18 cellular contexts compared by ENCODE assay signal in the genomic region with DNA sequence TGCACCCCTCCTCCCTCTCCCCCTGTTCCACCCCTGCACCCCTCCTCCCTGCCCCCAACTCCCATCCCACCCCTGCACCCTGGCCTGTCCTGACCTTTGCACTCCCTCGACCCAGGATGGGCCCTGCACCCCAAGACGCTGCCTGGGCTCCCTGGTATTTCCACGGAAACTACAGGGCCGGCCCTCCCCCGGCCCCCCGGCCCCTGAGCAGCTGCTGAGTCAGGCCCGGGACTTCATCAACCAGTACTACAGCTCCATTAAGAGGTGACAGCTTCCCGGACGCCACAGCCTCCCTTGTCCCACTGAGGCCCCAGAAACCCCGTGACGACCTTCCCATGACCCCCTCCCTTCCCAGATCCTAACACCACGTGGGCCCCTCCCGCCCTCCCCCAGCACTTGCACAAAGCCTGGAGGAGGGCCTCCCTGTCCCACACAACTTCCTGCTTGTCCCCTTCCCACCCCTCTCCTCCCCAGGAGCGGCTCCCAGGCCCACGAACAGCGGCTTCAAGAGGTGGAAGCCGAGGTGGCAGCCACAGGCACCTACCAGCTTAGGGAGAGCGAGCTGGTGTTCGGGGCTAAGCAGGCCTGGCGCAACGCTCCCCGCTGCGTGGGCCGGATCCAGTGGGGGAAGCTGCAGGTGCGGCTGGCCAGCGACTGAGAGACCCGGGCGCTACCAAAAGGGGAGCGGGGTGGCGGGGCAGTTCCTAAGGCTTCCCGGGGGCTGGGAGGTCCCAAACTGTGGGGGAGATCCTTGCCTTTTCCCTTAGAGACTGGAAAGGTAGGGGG. TPM values are rescaled to one million over a fixed set of nuclear protein-coding genes. Genes with fewer than 3 reads are reported as not detected.
DNase-seq lines count a peak whose midpoint lies in the region; ATAC-seq and TF ChIP-seq lines count a peak whose summit lies in the region.
"Had no signal": no experiment of that assay in that cellular context is flagged by ENCODE, and none has a peak within 500 bp of the region (broad histone marks: within the 10 kb centered on the region; RNA-seq: fewer than 3 reads in every experiment).

No MANE protein-coding gene starts in this region.

- no peak overlapping the region for H2BK20ac ChIP-seq in IMR-90 (ENCODE audit: low read depth, low read length)

- H4K20me1 ChIP-seq in IMR-90 (ENCODE audit: insufficient read depth, low read length) = no peaks in the 10 kb centered on the region
- H4K20me1 ChIP-seq in smooth muscle cell (ENCODE audit: low read depth) = no peaks in the 10 kb centered on the region

- dilution Hi-C loops in IMR-90 (cut with HindIII; ENCODE audit: low sequenced_read_pairs, unreplicated experiment) = no loop called here

- no peaks in the 10 kb centered on the region for H3K36me3 ChIP-seq in cardiac muscle cell
- H3K36me3 ChIP-seq in IMR-90 (ENCODE audit: control insufficient read depth, insufficient read depth, low read length) = no peaks in the 10 kb centered on the region
- H3K36me3 ChIP-seq in neuronal stem cell (replicated peaks in 1 of 2; ENCODE audit: control insufficient read depth in 2 of 2, insufficient read depth in 2 of 2, low read length in 2 of 2) = peaks cover 0 to 3% of the 10 kb centered on the region in 2 donors
- no peaks in the 10 kb centered on the region for H3K36me3 ChIP-seq in smooth muscle cell (ENCODE audit: low read depth)
- H3K36me3 ChIP-seq: transverse colon had no signal

- H3K4me3 Mint-ChIP-seq in dendritic cell treated with granulocyte-macrophage colony-stimulating factor and Interleukin-4, amounts not matched to agents 40 ng/mL and 50 ng/mL, for 4 days = peak overlapping the region; percentile 50
- H3K4me3 Mint-ChIP-seq: IgD-negative memory B cell had no signal

- H2AK5ac ChIP-seq in IMR-90 (ENCODE audit: low read depth, low read length) (no peak overlapping the region), neuronal stem cell (ENCODE audit: low read depth, low read length) (peak overlapping the region; percentile 94)

- H3K79me2 ChIP-seq in smooth muscle cell (ENCODE audit: low read depth) = no peaks in the 10 kb centered on the region

- no peak for TF ChIP-seq POLR2A in IMR-90 (IDR thresholded peaks at IDR 0.05; ENCODE audit: low read depth, low read length)

- no peak overlapping the region for H3K27ac Mint-ChIP-seq in dendritic cell treated with granulocyte-macrophage colony-stimulating factor and Interleukin-4, amounts not matched to agents 40 ng/mL and 50 ng/mL, for 4 days
- H3K27ac Mint-ChIP-seq: IgD-negative memory B cell had no signal

- intact Hi-C loops in Right ventricle myocardium inferior (cut with DNase I) (no loop called here), IMR-90 (cut with micrococcal nuclease) (no loop called here)
- intact Hi-C loops in dendritic cell treated with granulocyte-macrophage colony-stimulating factor and Interleukin-4, amounts not matched to agents 40 ng/mL and 50 ng/mL, for 4 days (cut with micrococcal nuclease) = no loop called here

- no peak overlapping the region for H2AK9ac ChIP-seq in IMR-90 (replicated peaks; ENCODE audit: low read depth, low read length, poor library complexity)

- H3K4ac ChIP-seq in IMR-90 (ENCODE audit: low read depth, low read length) (no peak overlapping the region), neuronal stem cell (ENCODE audit: low read length) (peak overlapping the region; percentile 80)

- H4K5ac ChIP-seq in IMR-90 (ENCODE audit: low read depth, low read length) = no peak overlapping the region; the same call in 1 of the 2 replicates

- no peak overlapping the region for H3K23ac ChIP-seq in IMR-90 (ENCODE audit: low read depth, low read length)
- H3K23ac ChIP-seq in neuronal stem cell (ENCODE audit: low read depth, low read length, poor library complexity) = peak overlapping the region; percentile 92

- H2AFZ ChIP-seq in IMR-90 (replicated peaks; ENCODE audit: low read length, poor library complexity) (peak overlapping the region; percentile 43), neuronal stem cell (ENCODE audit: low read length) (peak overlapping the region; percentile 82), smooth muscle cell (ENCODE audit: low read depth) (no peak overlapping the region)

- POLR2A ChIA-PET in IMR-90 (lab: Charles Lee; ENCODE audit: unreplicated experiment) = no interaction called here

- peak overlapping the region; percentile 88 for H2BK12ac ChIP-seq in neuronal stem cell (ENCODE audit: low read length)

- H4K8ac ChIP-seq in IMR-90 (ENCODE audit: low read depth in 2 of 2, low read length in 2 of 2) (no peak overlapping the region), neuronal stem cell (ENCODE audit: low read depth, low read length) (no peak overlapping the region)

- H3K36me3 Mint-ChIP-seq in dendritic cell treated with granulocyte-macrophage colony-stimulating factor and Interleukin-4, amounts not matched to agents 40 ng/mL and 50 ng/mL, for 4 days (ENCODE audit: low read depth) = no peaks in the 10 kb centered on the region
- H3K36me3 Mint-ChIP-seq: IgD-negative memory B cell had no signal

- TF ChIP-seq CTCF in cardiac muscle cell (IDR thresholded peaks at IDR 0.05; ENCODE audit: low read depth, low read length) (no peak), IMR-90 (conservative IDR thresholded peaks at IDR 0.05; ENCODE audit: low read depth, low read length) (no peak), smooth muscle cell (IDR thresholded peaks at IDR 0.05; ENCODE audit: borderline replicate concordance, insufficient read depth, poor library complexity, severe bottlenecking) (no peak)

- H3K4me1 Mint-ChIP-seq in dendritic cell treated with granulocyte-macrophage colony-stimulating factor and Interleukin-4, amounts not matched to agents 40 ng/mL and 50 ng/mL, for 4 days (ENCODE audit: low read depth) = peaks cover 48% of the 10 kb centered on the region

- H3K4me1 ChIP-seq in cardiac muscle cell (ENCODE audit: low read depth) = peaks cover 31% of the 10 kb centered on the region
- peaks cover 4% of the 10 kb centered on the region; the same call in 1 of the 2 replicates for H3K4me1 ChIP-seq in IMR-90 (ENCODE audit: control insufficient read depth, insufficient read depth, low read length)
- H3K4me1 ChIP-seq in neuronal stem cell (ENCODE audit: control insufficient read depth in 2 of 2, insufficient read depth in 1 of 2, low read depth in 1 of 2, low read length in 2 of 2) = peaks cover 15 to 29% of the 10 kb centered on the region in 2 donors
- peaks cover 6% of the 10 kb centered on the region for H3K4me1 ChIP-seq in smooth muscle cell (ENCODE audit: low read depth)

- H3K56ac ChIP-seq in IMR-90 (ENCODE audit: extremely low read depth, insufficient read depth, low read length) = no peak overlapping the region

- H3K9me3 Mint-ChIP-seq in dendritic cell treated with granulocyte-macrophage colony-stimulating factor and Interleukin-4, amounts not matched to agents 40 ng/mL and 50 ng/mL, for 4 days = peaks cover 1% of the 10 kb centered on the region
- H3K9me3 Mint-ChIP-seq: IgD-negative memory B cell had no signal

- H2BK5ac ChIP-seq in IMR-90 (ENCODE audit: low read depth, low read length, poor library complexity, severe bottlenecking) = no peak overlapping the region
- H2BK5ac ChIP-seq in neuronal stem cell (ENCODE audit: low read length) = peak overlapping the region; percentile 78

- no peak for ATAC-seq in Right ventricle myocardium inferior
- ATAC-seq in IMR-90 (ENCODE audit: low read depth) = no peak
- ATAC-seq: left cardiac atrium had no signal

- H4K91ac ChIP-seq in IMR-90 (ENCODE audit: insufficient read depth, low read depth, low read length) (no peak overlapping the region), neuronal stem cell (ENCODE audit: low read depth, low read length, poor library complexity) (no peak overlapping the region)

- 37% methylated on average over 16 of the region's 31 CpGs; no CpG with 5 or more reads in 1 of the 2 experiments for WGBS in IMR-90 (ENCODE audit: extremely low coverage in 2 of 2, insufficient read length in 1 of 2), 2 experiments
- WGBS in neuronal stem cell (ENCODE audit: extremely low coverage in 2 of 2, insufficient read length in 2 of 2, insufficient replicate concordance in 1 of 2), 2 donors = no CpG with 5 or more reads among the region's 31 CpGs
- WGBS in smooth muscle cell (ENCODE audit: low lambda C conversion rate) = 74% methylated on average over 25 of the region's 31 CpGs

- H3K27me3 Mint-ChIP-seq in dendritic cell treated with granulocyte-macrophage colony-stimulating factor and Interleukin-4, amounts not matched to agents 40 ng/mL and 50 ng/mL, for 4 days = peaks cover 42% of the 10 kb centered on the region

- no peak for TF ChIP-seq RAD21 in IMR-90 (IDR thresholded peaks at IDR 0.05; ENCODE audit: low read length)

- no peaks in the 10 kb centered on the region for H3K9me3 ChIP-seq in cardiac muscle cell (ENCODE audit: low read depth)
- no peaks in the 10 kb centered on the region for H3K9me3 ChIP-seq in IMR-90 (ENCODE audit: control insufficient read depth, insufficient read depth, low read length)
- peaks cover under 1% of the 10 kb centered on the region in 2 donors for H3K9me3 ChIP-seq in neuronal stem cell (replicated peaks in 1 of 2; ENCODE audit: control insufficient read depth in 2 of 2, insufficient read depth in 1 of 2, low read depth in 1 of 2, low read length in 2 of 2)
- no peaks in the 10 kb centered on the region for H3K9me3 ChIP-seq in smooth muscle cell (replicated peaks; ENCODE audit: low read depth)
- H3K9me3 ChIP-seq: transverse colon had no signal

- H3F3A ChIP-seq in smooth muscle cell (ENCODE audit: low read depth) = no peaks in the 10 kb centered on the region

- H2BK120ac ChIP-seq in IMR-90 (ENCODE audit: low read depth, low read length) (no peak overlapping the region), neuronal stem cell (ENCODE audit: low read depth, low read length) (no peak overlapping the region)

- DNase-seq in cardiac muscle cell (ENCODE audit: low read depth in 1 of 2, low spot score in 1 of 2) (no peak), Right ventricle myocardium inferior (ENCODE audit: missing footprints) (no peak), IMR-90 (no peak), neuronal stem cell (ENCODE audit: low spot score) (no peak), smooth muscle cell (lab: John Stamatoyannopoulos, UW; ENCODE audit: unreplicated experiment) (no peak), ACHN (no peak)
- DNase-seq in stimulated activated naive CD4-positive, alpha-beta T cell treated with Interleukin-2 at 50 U/mL for 16 hours (lab: John Stamatoyannopoulos, UW) = no peak
- DNase-seq: activated CD8-positive, alpha-beta memory T cell treated with anti-CD3 and anti-CD28 coated beads for 24 hours; activated effector memory CD4-positive, alpha-beta T cell treated with Interleukin-2 at 50 U/mL for 16 hours; aorta; left cardiac atrium; NCI-H1048; NCI-H2107; NCI-H526 treated with DMSO at 0.1 percent for 48 hours; posterior cingulate gyrus; transverse colon had no signal

- no TSS peak for BruUV-seq in IMR-90 (replicated peaks; lab: Mats Ljungman, UMichigan)

- no peaks in the 10 kb centered on the region for H3K9me1 ChIP-seq in IMR-90 (ENCODE audit: insufficient read depth, low read length)

- CTCF ChIA-PET in IMR-90 (lab: Yijun Ruan, JAX) = no interaction called here

- H3K4me3 ChIP-seq in cardiac muscle cell (no peak overlapping the region), IMR-90 (ENCODE audit: insufficient read depth, low read depth, low read length) (no peak overlapping the region), neuronal stem cell (ENCODE audit: low read length in 2 of 2) (no peak overlapping the region), smooth muscle cell (no peak overlapping the region)
- H3K4me3 ChIP-seq: transverse colon had no signal

- H3K27ac ChIP-seq in cardiac muscle cell (peak overlapping the region; percentile 77), IMR-90 (ENCODE audit: insufficient read depth, low read length) (no peak overlapping the region), neuronal stem cell (replicated peaks; ENCODE audit: low read length) (no peak overlapping the region), smooth muscle cell (ENCODE audit: low read depth) (no peak overlapping the region)
- H3K27ac ChIP-seq: transverse colon had no signal

- H3K79me1 ChIP-seq in IMR-90 (ENCODE audit: low read depth in 1 of 2, low read length in 2 of 2) = no peaks in the 10 kb centered on the region
- H3K79me1 ChIP-seq in neuronal stem cell (ENCODE audit: low read depth, low read length) = no peaks in the 10 kb centered on the region

- H2BK15ac ChIP-seq in IMR-90 (ENCODE audit: low read depth, low read length) (no peak overlapping the region), neuronal stem cell (ENCODE audit: low read length) (peak overlapping the region; percentile 82)

- H3K14ac ChIP-seq in IMR-90 (replicated peaks; ENCODE audit: low read depth, low read length) (no peak overlapping the region), neuronal stem cell (ENCODE audit: low read length) (peak overlapping the region; percentile 86)

- H3K9ac ChIP-seq in IMR-90 (ENCODE audit: low read depth, low read length) (no peak overlapping the region), neuronal stem cell (ENCODE audit: low read depth, low read length, poor library complexity) (peak overlapping the region; percentile 75), smooth muscle cell (ENCODE audit: low read depth) (no peak overlapping the region)

- H3K4me2 ChIP-seq in IMR-90 (ENCODE audit: low read depth, low read length) (no peak overlapping the region), neuronal stem cell (ENCODE audit: insufficient read depth, low read length, poor library complexity, severe bottlenecking) (no peak overlapping the region), smooth muscle cell (no peak overlapping the region)

- in situ Hi-C loops in IMR-90 (cut with MboI; ENCODE audit: low sequenced_read_pairs) = loop anchor here (25.0 kb wide), 1 partner anchor 584 kb away; a partner anchor contains a TSS
- in situ Hi-C loops in ACHN (cut with HindIII; ENCODE audit: low pct_ligation_motif_present, low pct_unique_long_range_greater_than_20kb, low sequenced_read_pairs) = no loop called here

- H3K27me3 ChIP-seq in cardiac muscle cell (no peaks in the 10 kb centered on the region), IMR-90 (ENCODE audit: control insufficient read depth, insufficient read depth, low read length) (peaks cover 7% of the 10 kb centered on the region), neuronal stem cell (ENCODE audit: control insufficient read depth in 3 of 3, insufficient read depth in 3 of 3, low read depth in 1 of 3, low read length in 3 of 3) (no peaks in the 10 kb centered on the region), smooth muscle cell (ENCODE audit: low read depth) (no peaks in the 10 kb centered on the region)

- H3K18ac ChIP-seq in IMR-90 (ENCODE audit: low read depth, low read length) = no peak overlapping the region
- H3K18ac ChIP-seq in neuronal stem cell (ENCODE audit: low read length) = peak overlapping the region; percentile 96

RNA-seq across cellular contexts. Expression of gene NOS3, which starts 5.7 kb away (rescaled TPM):
- total RNA-seq in cardiac muscle cell (19.7 and 20.3 TPM in 2 replicates), Right ventricle myocardium inferior (19.4 TPM), IMR-90 (2012; rRNA removed) (0.28 and 0.72 TPM in 2 replicates), smooth muscle cell (3.4 and 6.2 TPM in 2 replicates)
- polyA plus RNA-seq in cardiac muscle cell (13.1 and 16.3 TPM in 2 replicates), IMR-90 (2012; rRNA removed) (2.0 and 2.9 TPM in 2 replicates), smooth muscle cell (7.8 and 11.7 TPM in 2 replicates)
- polyA plus RNA-seq in IMR-90 (2012; cell fraction: cytosol; rRNA removed) = 1.2 and 1.9 TPM in 2 replicates
- polyA plus RNA-seq in IMR-90 (2012; cell fraction: nucleus; rRNA removed; ENCODE audit: low replicate concordance) = 1.0 and 3.3 TPM in 2 replicates
- polyA plus RNA-seq in neuronal stem cell (2013, experiment 1 of 2) = 5.4 TPM
- polyA plus RNA-seq in neuronal stem cell (2013, experiment 2 of 2) = 5.6 TPM

RNA-seq across cellular contexts. Expression of gene KCNH2, which starts 18.4 kb away (rescaled TPM):
- 91.5 and 110 TPM in 2 replicates for total RNA-seq in cardiac muscle cell
- 48.0 and 64.2 TPM in 2 replicates for polyA plus RNA-seq in cardiac muscle cell
- 97.3 TPM for total RNA-seq in Right ventricle myocardium inferior
- total RNA-seq in IMR-90 (2012; rRNA removed) = 0.56 and 0.90 TPM in 2 replicates
- 1.6 and 2.1 TPM in 2 replicates for polyA plus RNA-seq in IMR-90 (2012; rRNA removed)
- polyA plus RNA-seq in IMR-90 (2012; cell fraction: cytosol; rRNA removed) = 0.74 and 2.5 TPM in 2 replicates
- 1.2 and 2.0 TPM in 2 replicates for polyA plus RNA-seq in IMR-90 (2012; cell fraction: nucleus; rRNA removed; ENCODE audit: low replicate concordance)
- 9.1 TPM for polyA plus RNA-seq in neuronal stem cell (2013, experiment 1 of 2)
- 9.1 TPM for polyA plus RNA-seq in neuronal stem cell (2013, experiment 2 of 2)
- 12.9 and 13.3 TPM in 2 replicates for total RNA-seq in smooth muscle cell
- 32.1 and 37.7 TPM in 2 replicates for polyA plus RNA-seq in smooth muscle cell

RNA-seq across cellular contexts. Expression of gene ATG9B, which starts 27.8 kb away (rescaled TPM):
- 7.1 and 8.4 TPM in 2 replicates for total RNA-seq in cardiac muscle cell
- polyA plus RNA-seq in cardiac muscle cell = 13.0 and 22.7 TPM in 2 replicates
- not detected for total RNA-seq in Right ventricle myocardium inferior
- 0.18 TPM in 1 of 2 replicates, not detected in the other for total RNA-seq in IMR-90 (2012; rRNA removed)
- polyA plus RNA-seq in IMR-90 (2012; rRNA removed) = 0.91 and 1.1 TPM in 2 replicates
- polyA plus RNA-seq in IMR-90 (2012; cell fraction: cytosol; rRNA removed) = 0.22 and 0.49 TPM in 2 replicates
- 3.2 and 5.6 TPM in 2 replicates for polyA plus RNA-seq in IMR-90 (2012; cell fraction: nucleus; rRNA removed; ENCODE audit: low replicate concordance)
- 6.3 TPM for polyA plus RNA-seq in neuronal stem cell (2013, experiment 1 of 2)
- polyA plus RNA-seq in neuronal stem cell (2013, experiment 2 of 2) = 5.0 TPM
- total RNA-seq in smooth muscle cell = 1.7 and 2.6 TPM in 2 replicates
- 6.5 and 16.6 TPM in 2 replicates for polyA plus RNA-seq in smooth muscle cell
- polyA plus RNA-seq: aorta had no signal

RNA-seq across cellular contexts. Expression of gene ABCB8, which starts 31.8 kb away (rescaled TPM):
- total RNA-seq in cardiac muscle cell (27.2 and 29.2 TPM in 2 replicates), Right ventricle myocardium inferior (24.5 TPM), IMR-90 (2012; rRNA removed) (14.7 and 16.3 TPM in 2 replicates), smooth muscle cell (17.3 and 23.4 TPM in 2 replicates)
- polyA plus RNA-seq in cardiac muscle cell (18.4 and 20.4 TPM in 2 replicates), IMR-90 (2012; rRNA removed) (26.8 and 27.5 TPM in 2 replicates), smooth muscle cell (24.2 and 27.0 TPM in 2 replicates)
- 13.0 and 25.1 TPM in 2 replicates for polyA plus RNA-seq in IMR-90 (2012; cell fraction: cytosol; rRNA removed)
- 62.3 and 128 TPM in 2 replicates for polyA plus RNA-seq in IMR-90 (2012; cell fraction: nucleus; rRNA removed; ENCODE audit: low replicate concordance)
- 8.6 TPM for polyA plus RNA-seq in neuronal stem cell (2013, experiment 1 of 2)
- 8.5 TPM for polyA plus RNA-seq in neuronal stem cell (2013, experiment 2 of 2)

RNA-seq across cellular contexts. Expression of gene ASIC3, which starts 51.8 kb away (rescaled TPM):
- total RNA-seq in cardiac muscle cell (9.0 and 9.8 TPM in 2 replicates), Right ventricle myocardium inferior (5.5 TPM), IMR-90 (2012; rRNA removed) (not detected in 2 replicates), smooth muscle cell (2.2 and 2.3 TPM in 2 replicates)
- polyA plus RNA-seq in cardiac muscle cell (5.2 and 6.8 TPM in 2 replicates), IMR-90 (2012; rRNA removed) (0.70 and 0.74 TPM in 2 replicates), smooth muscle cell (2.0 and 4.7 TPM in 2 replicates)
- polyA plus RNA-seq in IMR-90 (2012; cell fraction: cytosol; rRNA removed) = 0.21 and 0.38 TPM in 2 replicates
- 4.8 and 9.1 TPM in 2 replicates for polyA plus RNA-seq in IMR-90 (2012; cell fraction: nucleus; rRNA removed; ENCODE audit: low replicate concordance)
- 5.1 TPM for polyA plus RNA-seq in neuronal stem cell (2013, experiment 1 of 2)
- polyA plus RNA-seq in neuronal stem cell (2013, experiment 2 of 2) = 4.6 TPM
- polyA plus RNA-seq: IgD-negative memory B cell had no signal
